In genomic region chr2:213763358-213763757, GRCh38 we compare ENCODE assay signal across 27 cellular contexts.
"Had no signal": no experiment of that assay in that cellular context is flagged by ENCODE, and none has a peak within 500 bp of the region (broad histone marks: within the 10 kb centered on the region; RNA-seq: fewer than 3 reads in every experiment).

No MANE protein-coding gene starts in this region.

- H3K27ac ChIP-seq: left ventricle myocardium inferior, pancreas, prostate gland, skin epidermis, stomach, testis, thyroid gland, transverse colon, upper lobe of left lung, vagina had no signal

- H3K27ac Mint-ChIP-seq: memory B cell; naive thymus-derived CD4-positive, alpha-beta T cell; natural killer cell treated with Interleukin-12 subunit alpha and Interleukin-12 subunit beta and Interleukin-15 and Interleukin-18, amount 100 ng/mL, for 72 hours; stimulated activated naive B cell treated with anti-CD40 and anti-IgM and Interleukin-4, amounts not matched to agents 10 μg/mL and 1 μg/mL and 100 μg/mL, for 72 hours had no signal

- H3K4me1 Mint-ChIP-seq: naive thymus-derived CD4-positive, alpha-beta T cell; stimulated activated naive B cell treated with anti-CD40 and anti-IgM and Interleukin-4, amounts not matched to agents 10 μg/mL and 1 μg/mL and 100 μg/mL, for 72 hours had no signal

- H3K36me3 ChIP-seq: left ventricle myocardium inferior, pancreas, prostate gland, stomach, thyroid gland, transverse colon, upper lobe of left lung, vagina had no signal

- DNase-seq: islet precursor cell; left ventricle myocardium inferior; midbrain; mucosa of descending colon; naive thymus-derived CD4-positive, alpha-beta T cell; pancreas; posterior cingulate gyrus; retina; right cardiac atrium; stimulated activated CD4-positive, alpha-beta T cell treated with anti-CD3 and anti-CD28 coated beads, Interleukin-12 subunit alpha, Interleukin-12 subunit beta, amount 100 ng/mL, for 4 hours; stimulated activated CD4-positive, alpha-beta T cell treated with anti-CD3 and anti-CD28 coated beads, Interleukin-15, amount 100 ng/mL, for 24 hours; stimulated activated CD4-positive, alpha-beta T cell treated with anti-CD3 and anti-CD28 coated beads, Interleukin-2, amount 100 ng/mL, for 24 hours; stimulated activated CD4-positive, alpha-beta T cell treated with anti-CD3 and anti-CD28 coated beads, Interleukin-4, amount 100 ng/mL, for 1 hour; stimulated activated naive B cell treated with anti-CD40 and anti-IgM and Interleukin-4, amounts not matched to agents 10 μg/mL and 1 μg/mL and 100 μg/mL, for 72 hours; stimulated activated naive CD8-positive, alpha-beta T cell treated with anti-CD3 and anti-CD28 coated beads, Interleukin-15, Interleukin-2, amounts not matched to agents 100 U/mL and 50 U/mL, for 24 hours; stomach; testis; thyroid gland; transverse colon; upper lobe of left lung had no signal

- H3K4me3 ChIP-seq: left ventricle myocardium inferior, lung, mucosa of descending colon, pancreas, prostate gland, skin epidermis, stomach, testis, thyroid gland, transverse colon, upper lobe of left lung, vagina had no signal

- H3K27me3 Mint-ChIP-seq: memory B cell; naive thymus-derived CD4-positive, alpha-beta T cell; natural killer cell treated with Interleukin-12 subunit alpha and Interleukin-12 subunit beta and Interleukin-15 and Interleukin-18, amount 100 ng/mL, for 72 hours; stimulated activated naive B cell treated with anti-CD40 and anti-IgM and Interleukin-4, amounts not matched to agents 10 μg/mL and 1 μg/mL and 100 μg/mL, for 72 hours had no signal

- H3K4me3 Mint-ChIP-seq: memory B cell; naive thymus-derived CD4-positive, alpha-beta T cell; natural killer cell treated with Interleukin-12 subunit alpha and Interleukin-12 subunit beta and Interleukin-15 and Interleukin-18, amount 100 ng/mL, for 72 hours; stimulated activated naive B cell treated with anti-CD40 and anti-IgM and Interleukin-4, amounts not matched to agents 10 μg/mL and 1 μg/mL and 100 μg/mL, for 72 hours had no signal

- ATAC-seq: mucosa of descending colon; naive thymus-derived CD4-positive, alpha-beta T cell; natural killer cell treated with Interleukin-12 subunit alpha and Interleukin-12 subunit beta and Interleukin-15 and Interleukin-18, amount 100 ng/mL, for 72 hours; pancreas; right cardiac atrium; sciatic nerve; stimulated activated naive B cell treated with anti-CD40 and anti-IgM and Interleukin-4, amounts not matched to agents 10 μg/mL and 1 μg/mL and 100 μg/mL, for 72 hours; stimulated activated naive CD8-positive, alpha-beta T cell treated with anti-CD3 and anti-CD28 coated beads, Interleukin-15, Interleukin-2, amounts not matched to agents 100 U/mL and 50 U/mL, for 24 hours had no signal

- H3K27me3 ChIP-seq: pancreas, stomach, testis, thyroid gland, transverse colon, upper lobe of left lung, vagina had no signal

- H3K4me1 ChIP-seq: left ventricle myocardium inferior, pancreas, prostate gland, stomach, testis, thyroid gland, transverse colon, upper lobe of left lung, vagina had no signal

- H3K36me3 Mint-ChIP-seq: memory B cell; naive thymus-derived CD4-positive, alpha-beta T cell; natural killer cell treated with Interleukin-12 subunit alpha and Interleukin-12 subunit beta and Interleukin-15 and Interleukin-18, amount 100 ng/mL, for 72 hours; stimulated activated naive B cell treated with anti-CD40 and anti-IgM and Interleukin-4, amounts not matched to agents 10 μg/mL and 1 μg/mL and 100 μg/mL, for 72 hours had no signal

- H3K9me3 Mint-ChIP-seq: memory B cell; stimulated activated naive B cell treated with anti-CD40 and anti-IgM and Interleukin-4, amounts not matched to agents 10 μg/mL and 1 μg/mL and 100 μg/mL, for 72 hours had no signal
